ENCODE assay signal across 20 cellular contexts in genomic region chr13:66407159-66407558, GRCh38.
"Had no signal": no experiment of that assay in that cellular context is flagged by ENCODE, and none has a peak within 500 bp of the region (broad histone marks: within the 10 kb centered on the region; RNA-seq: fewer than 3 reads in every experiment).

No MANE protein-coding gene starts in this region.

- H3K27ac Mint-ChIP-seq: activated CD4-positive, alpha-beta memory T cell treated with anti-CD3 and anti-CD28 coated beads, Interleukin-2, amount 10 ng/mL, durations not matched to agents 7 days and 5 days; activated naive CD8-positive, alpha-beta T cell treated with anti-CD3 and anti-CD28 coated beads, Interleukin-2, amount 10 ng/mL, durations not matched to agents 7 days and 5 days; activated T-cell treated with anti-CD3 and anti-CD28 coated beads, Interleukin-2, amount 50 U/mL, for 72 hours; naive thymus-derived CD4-positive, alpha-beta T cell; stimulated activated naive B cell treated with anti-CD40 and anti-IgM and Interleukin-4, amounts not matched to agents 10 μg/mL and 1 μg/mL and 100 μg/mL, for 72 hours; T-helper 2 cell treated with Interferon-gamma antibody and Interleukin-4, amounts not matched to agents 5 μg/mL and 100 μg/mL, for 36 hours had no signal

- H3K27me3 ChIP-seq: ascending aorta, cardiac muscle cell, colonic mucosa, gastrocnemius medialis, spleen, upper lobe of left lung had no signal

- H3K4me3 ChIP-seq: ascending aorta, cardiac muscle cell, colonic mucosa, gastrocnemius medialis, spleen, upper lobe of left lung had no signal

- H3K9me3 Mint-ChIP-seq: activated naive CD8-positive, alpha-beta T cell treated with anti-CD3 and anti-CD28 coated beads, Interleukin-2, amount 10 ng/mL, durations not matched to agents 7 days and 5 days; stimulated activated naive B cell treated with anti-CD40 and anti-IgM and Interleukin-4, amounts not matched to agents 10 μg/mL and 1 μg/mL and 100 μg/mL, for 72 hours; T-helper 2 cell treated with Interferon-gamma antibody and Interleukin-4, amounts not matched to agents 5 μg/mL and 100 μg/mL, for 36 hours had no signal

- H3K36me3 ChIP-seq: ascending aorta, cardiac muscle cell, colonic mucosa, gastrocnemius medialis, spleen, upper lobe of left lung had no signal

- H3K36me3 Mint-ChIP-seq: activated naive CD8-positive, alpha-beta T cell treated with anti-CD3 and anti-CD28 coated beads, Interleukin-2, amount 10 ng/mL, durations not matched to agents 7 days and 5 days; naive thymus-derived CD4-positive, alpha-beta T cell; stimulated activated naive B cell treated with anti-CD40 and anti-IgM and Interleukin-4, amounts not matched to agents 10 μg/mL and 1 μg/mL and 100 μg/mL, for 72 hours had no signal

- DNase-seq: activated CD4-positive, alpha-beta memory T cell treated with anti-CD3 and anti-CD28 coated beads, Interleukin-2, amount 10 ng/mL, durations not matched to agents 7 days and 5 days; activated CD4-positive, alpha-beta T cell treated with anti-CD3 and anti-CD28 coated beads for 1 hour; activated gamma-delta T cell treated with Interleukin-2 at 50 U/mL for 16 hours; activated naive CD8-positive, alpha-beta T cell treated with anti-CD3 and anti-CD28 coated beads, Interleukin-2, amount 10 ng/mL, durations not matched to agents 7 days and 5 days; activated T-cell treated with anti-CD3 and anti-CD28 coated beads, Interleukin-2, amount 50 U/mL, for 72 hours; colonic mucosa; effector CD4-positive, alpha-beta T cell; gastrocnemius medialis; naive thymus-derived CD4-positive, alpha-beta T cell; right cardiac atrium; SIG-M5; spleen; stimulated activated CD4-positive, alpha-beta T cell treated with anti-CD3 and anti-CD28 coated beads, Interleukin-1b, Interleukin-23, amount 100 ng/mL, for 48 hours; stimulated activated naive B cell treated with anti-CD40 and anti-IgM and Interleukin-4, amounts not matched to agents 10 μg/mL and 1 μg/mL and 100 μg/mL, for 72 hours; substantia nigra; SW 1271; upper lobe of left lung had no signal

- H3K27ac ChIP-seq: ascending aorta, cardiac muscle cell, colonic mucosa, gastrocnemius medialis, spleen, upper lobe of left lung had no signal

- ATAC-seq: activated T-cell treated with anti-CD3 and anti-CD28 coated beads, Interleukin-2, amount 50 U/mL, for 72 hours; gastrocnemius medialis; naive thymus-derived CD4-positive, alpha-beta T cell; right cardiac atrium; stimulated activated naive B cell treated with anti-CD40 and anti-IgM and Interleukin-4, amounts not matched to agents 10 μg/mL and 1 μg/mL and 100 μg/mL, for 72 hours had no signal

- H3K4me3 Mint-ChIP-seq: activated CD4-positive, alpha-beta memory T cell treated with anti-CD3 and anti-CD28 coated beads, Interleukin-2, amount 10 ng/mL, durations not matched to agents 7 days and 5 days; activated naive CD8-positive, alpha-beta T cell treated with anti-CD3 and anti-CD28 coated beads, Interleukin-2, amount 10 ng/mL, durations not matched to agents 7 days and 5 days; activated T-cell treated with anti-CD3 and anti-CD28 coated beads, Interleukin-2, amount 50 U/mL, for 72 hours; naive thymus-derived CD4-positive, alpha-beta T cell; stimulated activated naive B cell treated with anti-CD40 and anti-IgM and Interleukin-4, amounts not matched to agents 10 μg/mL and 1 μg/mL and 100 μg/mL, for 72 hours; T-helper 2 cell treated with Interferon-gamma antibody and Interleukin-4, amounts not matched to agents 5 μg/mL and 100 μg/mL, for 36 hours had no signal

- H3K4me1 ChIP-seq: ascending aorta, colonic mucosa, spleen, upper lobe of left lung had no signal

- H3K9me3 ChIP-seq: ascending aorta, colonic mucosa, gastrocnemius medialis, spleen, upper lobe of left lung had no signal

- H3K27me3 Mint-ChIP-seq: activated CD4-positive, alpha-beta memory T cell treated with anti-CD3 and anti-CD28 coated beads, Interleukin-2, amount 10 ng/mL, durations not matched to agents 7 days and 5 days; naive thymus-derived CD4-positive, alpha-beta T cell; stimulated activated naive B cell treated with anti-CD40 and anti-IgM and Interleukin-4, amounts not matched to agents 10 μg/mL and 1 μg/mL and 100 μg/mL, for 72 hours had no signal

- H3K4me1 Mint-ChIP-seq: activated CD4-positive, alpha-beta memory T cell treated with anti-CD3 and anti-CD28 coated beads, Interleukin-2, amount 10 ng/mL, durations not matched to agents 7 days and 5 days; activated naive CD8-positive, alpha-beta T cell treated with anti-CD3 and anti-CD28 coated beads, Interleukin-2, amount 10 ng/mL, durations not matched to agents 7 days and 5 days; naive thymus-derived CD4-positive, alpha-beta T cell; stimulated activated naive B cell treated with anti-CD40 and anti-IgM and Interleukin-4, amounts not matched to agents 10 μg/mL and 1 μg/mL and 100 μg/mL, for 72 hours had no signal
